22 cellular contexts compared by ENCODE assay signal in the genomic region with DNA sequence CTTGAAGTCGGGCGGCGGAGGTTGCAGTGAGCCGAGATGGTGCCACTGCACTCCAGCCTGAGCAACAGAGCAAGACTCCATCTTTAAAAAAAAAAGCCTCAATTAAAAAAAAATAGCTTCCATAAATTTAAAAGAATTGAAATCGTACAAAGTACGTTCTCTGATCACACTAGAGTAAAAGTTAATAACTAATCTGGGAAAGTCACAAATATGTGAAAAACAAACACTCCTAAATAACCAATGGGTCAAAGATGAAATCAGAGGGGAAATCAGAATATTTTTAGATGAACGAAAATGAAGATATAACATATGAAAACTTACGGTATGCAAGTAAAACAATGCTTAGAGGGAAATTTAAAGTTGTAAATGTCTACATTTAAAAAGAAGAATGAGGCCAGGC. TPM values are rescaled to one million over a fixed set of nuclear protein-coding genes. Genes with fewer than 3 reads are reported as not detected.
"Had no signal": no experiment of that assay in that cellular context is flagged by ENCODE, and none has a peak within 500 bp of the region (broad histone marks: within the 10 kb centered on the region; RNA-seq: fewer than 3 reads in every experiment).

No MANE protein-coding gene starts in this region.

- H3K27ac Mint-ChIP-seq: immature natural killer cell, mesothelial cell of epicardium, naive B cell had no signal

- H3K27ac ChIP-seq: coronary artery, dorsolateral prefrontal cortex, esophagus muscularis mucosa, foreskin keratinocyte, gastroesophageal sphincter, heart left ventricle, hepatocyte, left ventricle myocardium inferior, lower lobe of right lung had no signal

- H3K27me3 ChIP-seq: dorsolateral prefrontal cortex, esophagus muscularis mucosa, foreskin keratinocyte, gastroesophageal sphincter, heart left ventricle, hepatocyte had no signal

- H3K4me1 Mint-ChIP-seq: immature natural killer cell, naive B cell had no signal

- H3K4me3 Mint-ChIP-seq: immature natural killer cell, mesothelial cell of epicardium, naive B cell had no signal

- ATAC-seq: foreskin keratinocyte, gastroesophageal sphincter, heart left ventricle, lower lobe of right lung, mucosa of descending colon had no signal

- H3K4me1 ChIP-seq: foreskin keratinocyte, lower lobe of right lung had no signal

- H3K27me3 Mint-ChIP-seq: naive B cell had no signal

- DNase-seq: dermis blood vessel endothelial cell; dorsolateral prefrontal cortex; effector CD4-positive, alpha-beta T cell; effector memory CD4-positive, alpha-beta T cell; foreskin keratinocyte; heart left ventricle; hypothalamus; immature natural killer cell; islet precursor cell; kidney; kidney glomerular epithelial cell; left ventricle myocardium inferior; lower lobe of right lung; mesenchymal stem cell; mucosa of descending colon; naive B cell had no signal

- H3K4me3 ChIP-seq: coronary artery, dorsolateral prefrontal cortex, esophagus muscularis mucosa, gastroesophageal sphincter, heart left ventricle, hepatocyte, left ventricle myocardium inferior, lower lobe of right lung, mucosa of descending colon had no signal

- H3K9me3 ChIP-seq: esophagus muscularis mucosa, gastroesophageal sphincter, lower lobe of right lung, mucosa of descending colon had no signal

RNA-seq across cellular contexts. Expression of a gene that starts 19.8 kb away (rescaled TPM):
- total RNA-seq: lung microvascular endothelial cell had no signal
